Comparison of ENCODE assay signal across 20 cellular contexts in genomic region chr12:114152890-114153289, GRCh38.
DNase-seq lines count a peak whose midpoint lies in the region; ATAC-seq and TF ChIP-seq lines count a peak whose summit lies in the region.
"Had no signal": no experiment of that assay in that cellular context is flagged by ENCODE, and none has a peak within 500 bp of the region (broad histone marks: within the 10 kb centered on the region; RNA-seq: fewer than 3 reads in every experiment).

No MANE protein-coding gene starts in this region.

- no peak overlapping the region for H3K56ac ChIP-seq in mesendoderm (ENCODE audit: low read length)

- H3K4me1 ChIP-seq in mesendoderm (ENCODE audit: control insufficient read depth, low read depth, low read length) = no peaks in the 10 kb centered on the region
- H3K4me1 ChIP-seq: BLaER1, Peyer's patch had no signal

- no peak for TF ChIP-seq CTCF in AG09309 (IDR thresholded peaks at IDR 0.05; ENCODE audit: control insufficient read depth, insufficient read depth, low read depth, low read length, missing control alignments)
- TF ChIP-seq CTCF in LNCaP clone FGC (IDR thresholded peaks at IDR 0.05; ENCODE audit: control insufficient read depth, extremely low read depth, insufficient read depth) = no peak
- no peak for TF ChIP-seq CTCF in fibroblast of mammary gland (conservative IDR thresholded peaks at IDR 0.05; ENCODE audit: control insufficient read depth, insufficient read depth, low read depth, low read length)

- WGBS in mesendoderm (ENCODE audit: extremely low coverage, insufficient coverage, low lambda C conversion rate) = no CpG with 5 or more reads among the region's 4 CpGs

- no peaks in the 10 kb centered on the region for H3K36me3 ChIP-seq in mesendoderm (ENCODE audit: control insufficient read depth, insufficient read depth, low read length)
- H3K36me3 ChIP-seq: BLaER1, MG63, Peyer's patch had no signal

- no peak overlapping the region for H3K27ac ChIP-seq in mesendoderm (ENCODE audit: low read depth, low read length)
- H3K27ac ChIP-seq: BLaER1, Peyer's patch, SK-N-MC had no signal

- no peak overlapping the region for H3K18ac ChIP-seq in mesendoderm (ENCODE audit: low read length)

- H3K4ac ChIP-seq in mesendoderm (ENCODE audit: low read depth, low read length) = no peak overlapping the region

- H3K79me2 ChIP-seq in mesendoderm (ENCODE audit: control insufficient read depth, insufficient read depth, low read length) = no peaks in the 10 kb centered on the region

- H2BK5ac ChIP-seq in mesendoderm (ENCODE audit: low read length) = no peak overlapping the region

- no peak overlapping the region for H3K23ac ChIP-seq in mesendoderm (ENCODE audit: low read length)

- peak; percentile 86 for DNase-seq in AG09309 (ENCODE audit: low read depth)
- peak; percentile 51 for DNase-seq in Daoy (ENCODE audit: low read depth)
- DNase-seq in LNCaP clone FGC (ENCODE audit: low read depth) = peak; percentile 64
- DNase-seq in fibroblast of mammary gland (ENCODE audit: low read depth) = peak; percentile 66
- no peak for DNase-seq in mesendoderm
- DNase-seq in NCI-H1092 treated with DMSO at 0.1 percent for 48 hours (lab: John Stamatoyannopoulos, UW) = no peak
- DNase-seq: CD8-positive, alpha-beta T cell; KG1; MG63; NCI-H1092; NCI-H2081 treated with DMSO at 0.1 percent for 48 hours; NCI-H510A treated with DMSO at 0.1 percent for 48 hours; Peyer's patch; Right ventricle myocardium superior had no signal

- H3K79me1 ChIP-seq in mesendoderm (ENCODE audit: low read length) = no peaks in the 10 kb centered on the region

- H2BK15ac ChIP-seq in mesendoderm (replicated peaks; ENCODE audit: low read depth) = no peak overlapping the region

- H3K9ac ChIP-seq in mesendoderm (ENCODE audit: low read length) = no peak overlapping the region
- H3K9ac ChIP-seq: BLaER1 had no signal

- no peak overlapping the region for H4K5ac ChIP-seq in mesendoderm (ENCODE audit: low read length)

- H3K27me3 ChIP-seq in mesendoderm (ENCODE audit: insufficient read depth, low read length, poor library complexity) = no peaks in the 10 kb centered on the region
- H3K27me3 ChIP-seq: BLaER1, MG63, Peyer's patch had no signal

- H3K4me2 ChIP-seq in mesendoderm (ENCODE audit: low read length) = no peak overlapping the region
- H3K4me2 ChIP-seq: BLaER1, GM23338 had no signal

- no peak overlapping the region for H3K4me3 ChIP-seq in AG09309 (ENCODE audit: control insufficient read depth, low read depth, low read length)
- no peak overlapping the region for H3K4me3 ChIP-seq in LNCaP clone FGC (ENCODE audit: low read depth, low read length)
- no peak overlapping the region for H3K4me3 ChIP-seq in fibroblast of mammary gland (ENCODE audit: control insufficient read depth, low read depth, low read length)
- H3K4me3 ChIP-seq in mesendoderm (ENCODE audit: low read length) = no peak overlapping the region
- H3K4me3 ChIP-seq: BLaER1, GM23338, MG63, Peyer's patch, SK-N-MC had no signal

- ATAC-seq in HG03520 (IDR thresholded peaks at IDR 0.05; ENCODE audit: unreplicated experiment) (no peak), GM19455 (IDR thresholded peaks at IDR 0.05; ENCODE audit: unreplicated experiment) (no peak)
- ATAC-seq: CD8-positive, alpha-beta T cell; GM23338; HepG2 had no signal

- no peak overlapping the region for H2BK120ac ChIP-seq in mesendoderm (ENCODE audit: low read depth, low read length)

- H2AK5ac ChIP-seq in mesendoderm (ENCODE audit: low read length) = no peak overlapping the region

- H4K8ac ChIP-seq in mesendoderm (ENCODE audit: low read depth, low read length) = no peak overlapping the region

Comparison
In these comparisons a context has a peak if more than half of its experiments do, and no peak if none do; other contexts are left out.
1. DNase-seq: peak in AG09309 (single experiment), Daoy (single experiment), LNCaP clone FGC (single experiment) and fibroblast of mammary gland (single experiment); none in mesendoderm (single experiment) and NCI-H1092 treated with DMSO at 0.1 percent for 48 hours (single experiment).